In the genomic region with DNA sequence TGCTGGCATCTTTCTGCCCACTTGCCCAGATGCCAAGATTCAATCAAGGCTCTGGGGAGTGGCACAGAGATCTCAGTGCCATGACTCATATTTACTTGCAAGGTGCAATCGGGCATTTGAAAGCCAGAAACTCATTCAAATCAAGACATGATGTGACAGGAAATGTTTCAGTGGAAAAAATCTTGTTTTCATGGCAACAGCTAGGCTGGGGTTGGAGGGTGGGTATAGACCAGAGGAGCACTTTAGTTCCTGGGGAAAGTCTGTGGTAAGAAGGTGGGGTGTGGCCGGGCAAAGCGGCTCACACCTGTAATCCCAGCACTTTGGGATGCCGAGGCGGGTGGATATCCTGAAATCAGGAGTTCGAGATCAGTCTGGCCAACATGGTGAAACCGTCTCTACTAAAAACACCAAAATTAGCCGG, we compare ENCODE assay signal across 10 cellular contexts. TPM values are rescaled to one million over a fixed set of nuclear protein-coding genes. Genes with fewer than 3 reads are reported as not detected.
DNase-seq lines count a peak whose midpoint lies in the region; ATAC-seq, FAIRE-seq and TF ChIP-seq lines count a peak whose summit lies in the region.
"Had no signal": no experiment of that assay in that cellular context is flagged by ENCODE, and none has a peak within 500 bp of the region (broad histone marks: within the 10 kb centered on the region; RNA-seq: fewer than 3 reads in every experiment).

No MANE protein-coding gene starts in this region.

- no peak for TF ChIP-seq POLR2A in GM12891 (IDR thresholded peaks at IDR 0.05; ENCODE audit: low read depth, low read length)

- intact Hi-C loops in CD14-positive monocyte (cut with micrococcal nuclease), result no loop called here
- intact Hi-C loops in activated CD8-positive, alpha-beta T cell treated with anti-CD3 and anti-CD28 coated beads for 36 hours (cut with micrococcal nuclease), result no loop called here

- H3K36me3 Mint-ChIP-seq in CD14-positive monocyte, result no peaks in the 10 kb centered on the region
- peaks cover 2% of the 10 kb centered on the region for H3K36me3 Mint-ChIP-seq in activated CD8-positive, alpha-beta T cell treated with anti-CD3 and anti-CD28 coated beads for 36 hours (ENCODE audit: low read depth)

- DNase-seq in CD14-positive monocyte (ENCODE audit: low spot score) (no peak), lung microvascular endothelial cell (ENCODE audit: low read depth in 2 of 2) (peak; percentile 19 to 37), GM12891 (ENCODE audit: insufficient read length, low spot score) (no peak), EL (no peak), NCI-H69 (lab: John Stamatoyannopoulos, UW) (no peak)
- peak; percentile 57 for DNase-seq in activated CD8-positive, alpha-beta T cell treated with anti-CD3 and anti-CD28 coated beads for 36 hours
- DNase-seq: COR-L47, hippocampal formation, right cardiac atrium had no signal

- no peak for FAIRE-seq in GM12891 (lab: Jason Lieb, UNC)

- TF ChIP-seq CTCF in CD14-positive monocyte (IDR thresholded peaks at IDR 0.05), result no peak
- TF ChIP-seq CTCF in activated CD8-positive, alpha-beta T cell treated with anti-CD3 and anti-CD28 coated beads for 36 hours (IDR thresholded peaks at IDR 0.05), result no peak

- H3K4me3 Mint-ChIP-seq in CD14-positive monocyte, result peak overlapping the region; percentile 31 to 65
- H3K4me3 Mint-ChIP-seq in activated CD8-positive, alpha-beta T cell treated with anti-CD3 and anti-CD28 coated beads for 36 hours, result peak overlapping the region; percentile 49

- peak overlapping the region in 2 of 7 donors; percentile 32 to 44 for H3K27ac Mint-ChIP-seq in CD14-positive monocyte
- peak overlapping the region; percentile 82 for H3K27ac Mint-ChIP-seq in activated CD8-positive, alpha-beta T cell treated with anti-CD3 and anti-CD28 coated beads for 36 hours

- POLR2A ChIA-PET in activated CD8-positive, alpha-beta T cell treated with anti-CD3 and anti-CD28 coated beads for 36 hours (lab: Charles Lee), result no interaction called here

- peaks cover 0 to 3% (median 0%) of the 10 kb centered on the region in 7 donors for H3K9me3 Mint-ChIP-seq in CD14-positive monocyte
- H3K9me3 Mint-ChIP-seq in activated CD8-positive, alpha-beta T cell treated with anti-CD3 and anti-CD28 coated beads for 36 hours, result no peaks in the 10 kb centered on the region

- CTCF ChIA-PET in activated CD8-positive, alpha-beta T cell treated with anti-CD3 and anti-CD28 coated beads for 36 hours (lab: Charles Lee), result no interaction called here

- H3K27me3 Mint-ChIP-seq in CD14-positive monocyte (ENCODE audit: low read depth in 3 of 3), result peaks cover 30 to 44% (median 41%) of the 10 kb centered on the region in 3 donors
- H3K27me3 Mint-ChIP-seq in activated CD8-positive, alpha-beta T cell treated with anti-CD3 and anti-CD28 coated beads for 36 hours, result peaks cover 2% of the 10 kb centered on the region

- peak; percentile 78 for ATAC-seq in activated CD8-positive, alpha-beta T cell treated with anti-CD3 and anti-CD28 coated beads for 36 hours

- peaks cover 16% of the 10 kb centered on the region for H3K4me1 Mint-ChIP-seq in CD14-positive monocyte
- H3K4me1 Mint-ChIP-seq in activated CD8-positive, alpha-beta T cell treated with anti-CD3 and anti-CD28 coated beads for 36 hours (ENCODE audit: low read depth), result peaks cover 41% of the 10 kb centered on the region

TF ChIP-seq in GM12891, 5 proteins besides CTCF, POLR2A, EP300 and RAD21:
- no peak for TF ChIP-seq POLR2AphosphoS5 (IDR thresholded peaks at IDR 0.05; ENCODE audit: low read depth, low read length)
- TF ChIP-seq TAF1 (IDR thresholded peaks at IDR 0.05; ENCODE audit: low read depth, low read length), result no peak
- no peak for TF ChIP-seq SPI1 (IDR thresholded peaks at IDR 0.05; ENCODE audit: low read depth, low read length)
- TF ChIP-seq PAX5 (IDR thresholded peaks at IDR 0.05; ENCODE audit: insufficient read depth, low read length, severe bottlenecking), result no peak
- TF ChIP-seq POU2F2 (IDR thresholded peaks at IDR 0.05; ENCODE audit: low read depth, low read length), result no peak

RNA-seq across cellular contexts. Expression of a gene that starts 1.2 kb away (rescaled TPM):
- not detected for polyA plus RNA-seq in CD14-positive monocyte
- total RNA-seq in activated CD8-positive, alpha-beta T cell treated with anti-CD3 and anti-CD28 coated beads for 36 hours, result not detected
- not detected in 2 replicates for total RNA-seq in lung microvascular endothelial cell
- polyA plus RNA-seq in GM12891 (2012; ENCODE audit: low read depth, missing spikeins), result not detected
- total RNA-seq: cardiac muscle cell, right cardiac atrium had no signal
- polyA plus RNA-seq: right cardiac atrium had no signal

RNA-seq across cellular contexts. Expression of a gene that starts 26.0 kb away (rescaled TPM):
- polyA plus RNA-seq in CD14-positive monocyte, result 1 to 10 TPM in 1 of 2 donors, under 1 TPM in 1; 0.97 to 1.1 TPM
- not detected for total RNA-seq in activated CD8-positive, alpha-beta T cell treated with anti-CD3 and anti-CD28 coated beads for 36 hours
- total RNA-seq in lung microvascular endothelial cell, result 0.20 and 0.44 TPM in 2 replicates
- 0.40 TPM for polyA plus RNA-seq in GM12891 (2012; ENCODE audit: low read depth, missing spikeins)
- polyA plus RNA-seq: cardiac muscle cell had no signal

RNA-seq across cellular contexts. Expression of a gene that starts 35.0 kb away (rescaled TPM):
- not detected for polyA plus RNA-seq in CD14-positive monocyte
- total RNA-seq in activated CD8-positive, alpha-beta T cell treated with anti-CD3 and anti-CD28 coated beads for 36 hours, result not detected
- not detected in 2 replicates for total RNA-seq in lung microvascular endothelial cell
- not detected for polyA plus RNA-seq in GM12891 (2012; ENCODE audit: low read depth, missing spikeins)
- total RNA-seq: cardiac muscle cell, right cardiac atrium had no signal
- polyA plus RNA-seq: right cardiac atrium had no signal

RNA-seq across cellular contexts. Expression of a gene that starts 43.2 kb away (rescaled TPM):
- 10 to 100 TPM; 34.4 to 40.4 TPM for polyA plus RNA-seq in CD14-positive monocyte
- total RNA-seq in activated CD8-positive, alpha-beta T cell treated with anti-CD3 and anti-CD28 coated beads for 36 hours, result 100 to 1,000 TPM; 118 to 122 TPM
- 95.2 and 145 TPM in 2 replicates for total RNA-seq in lung microvascular endothelial cell
- polyA plus RNA-seq in GM12891 (2012; ENCODE audit: low read depth, missing spikeins), result 94.2 TPM

RNA-seq across cellular contexts. Expression of a gene that starts 46.3 kb away (rescaled TPM):
- polyA plus RNA-seq in CD14-positive monocyte, result 1 to 10 TPM; 9.0 to 9.4 TPM
- 10 to 100 TPM; 20.2 to 21.2 TPM for total RNA-seq in activated CD8-positive, alpha-beta T cell treated with anti-CD3 and anti-CD28 coated beads for 36 hours
- 5.0 and 11.5 TPM in 2 replicates for total RNA-seq in lung microvascular endothelial cell
- 7.2 TPM for polyA plus RNA-seq in GM12891 (2012; ENCODE audit: low read depth, missing spikeins)

Comparison
In these comparisons a context has a peak if more than half of its experiments do, and no peak if none do; other contexts are left out.
1. DNase-seq: peak in activated CD8-positive, alpha-beta T cell treated with anti-CD3 and anti-CD28 coated beads for 36 hours (single experiment) and lung microvascular endothelial cell (2 of 2); none in CD14-positive monocyte (single experiment), GM12891 (single experiment), EL (single experiment) and NCI-H69 (single experiment).